ENCODE assay signal across 9 cellular contexts in the genomic region with DNA sequence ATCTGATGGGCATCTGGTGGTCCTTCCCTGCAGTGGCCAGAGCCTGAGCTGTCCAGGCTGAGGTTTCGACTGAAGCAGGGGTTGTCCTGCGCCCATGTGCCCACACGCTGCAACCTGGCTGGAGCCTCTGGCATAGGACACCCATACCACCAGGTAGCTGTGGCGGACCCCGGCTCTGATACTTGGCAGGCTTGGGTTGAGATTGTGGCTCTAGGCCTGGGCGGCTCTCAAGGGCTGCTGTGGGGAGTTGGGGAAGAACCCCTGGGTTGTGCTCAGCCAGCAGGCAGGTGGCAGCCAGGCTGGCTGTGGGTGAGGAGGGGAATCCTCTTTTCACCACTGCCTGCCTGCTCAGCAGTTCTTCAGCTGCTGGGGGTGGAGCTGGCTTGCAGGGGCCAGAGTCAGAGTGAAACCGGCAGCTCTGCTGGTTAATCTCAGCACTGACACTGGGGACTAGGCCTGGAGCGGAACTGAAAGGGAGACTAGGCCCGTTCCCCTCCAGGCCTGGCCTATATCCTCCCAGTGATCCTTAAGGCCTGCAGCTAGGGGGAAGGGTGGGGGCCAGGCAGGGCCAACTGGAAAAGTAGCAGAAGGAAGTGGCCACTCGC. TPM values are rescaled to one million over a fixed set of nuclear protein-coding genes. Genes with fewer than 3 reads are reported as not detected.
A peak's percentile ranks its signal among the peaks of the same experiment; 100 is the strongest.
DNase-seq lines count a peak whose midpoint lies in the region; ATAC-seq and TF ChIP-seq lines count a peak whose summit lies in the region.
"Had no signal": no experiment of that assay in that cellular context is flagged by ENCODE, and none has a peak within 500 bp of the region (broad histone marks: within the 10 kb centered on the region; RNA-seq: fewer than 3 reads in every experiment).

No MANE protein-coding gene starts in this region.

- H3K9me3 Mint-ChIP-seq in stimulated activated naive B cell treated with anti-CD40 and anti-IgM and Interleukin-4, amounts not matched to agents 10 μg/mL and 1 μg/mL and 100 μg/mL, for 72 hours, result no peaks in the 10 kb centered on the region
- H3K9me3 Mint-ChIP-seq: neural crest cell had no signal

- H3K27ac ChIP-seq in AG04450 (ENCODE audit: low read depth, low read length) (peak overlapping the region; percentile 52), coronary artery (peak overlapping the region; percentile 1 to 78), mucosa of rectum (ENCODE audit: low read depth in 2 of 2, low read length in 2 of 2) (peak overlapping the region; percentile 69 to 84)

- peaks cover 49 to 81% of the 10 kb centered on the region in 2 donors for H3K36me3 Mint-ChIP-seq in stimulated activated naive B cell treated with anti-CD40 and anti-IgM and Interleukin-4, amounts not matched to agents 10 μg/mL and 1 μg/mL and 100 μg/mL, for 72 hours

- H3K27ac Mint-ChIP-seq in stimulated activated naive B cell treated with anti-CD40 and anti-IgM and Interleukin-4, amounts not matched to agents 10 μg/mL and 1 μg/mL and 100 μg/mL, for 72 hours, result peak overlapping the region; percentile 89

- H3K4me3 ChIP-seq in AG04450 (ENCODE audit: low read depth, low read length), result no peak overlapping the region
- peak overlapping the region; percentile 9 for H3K4me3 ChIP-seq in coronary artery
- no peak overlapping the region for H3K4me3 ChIP-seq in mucosa of rectum (ENCODE audit: low read length in 2 of 2)

- CTCF ChIA-PET in AG04450 (lab: Charles Lee), result interaction anchor here (1.1 to 4.6 kb wide), 2 partner anchors 46 to 48 kb away, joined by 3 to 38 read pairs; no protein-coding TSS in a partner anchor

- H3K9me3 ChIP-seq in AG04450 (ENCODE audit: control insufficient read depth, insufficient read depth, low read length), result no peaks in the 10 kb centered on the region
- H3K9me3 ChIP-seq in mucosa of rectum (ENCODE audit: control insufficient read depth in 2 of 2, low read length in 2 of 2), result no peaks in the 10 kb centered on the region

- H3K27me3 ChIP-seq in AG04450 (ENCODE audit: control insufficient read depth, insufficient read depth, low read length), result no peaks in the 10 kb centered on the region
- H3K27me3 ChIP-seq in mucosa of rectum (ENCODE audit: control insufficient read depth in 2 of 2, insufficient read depth in 2 of 2, low read length in 2 of 2), result no peaks in the 10 kb centered on the region

- H3K9ac ChIP-seq in mucosa of rectum (ENCODE audit: low read depth in 1 of 2, low read length in 2 of 2), result peak overlapping the region; percentile 30 to 34

- no peak for TF ChIP-seq CTCF in AG04450 (IDR thresholded peaks at IDR 0.05; ENCODE audit: low read depth, low read length)
- TF ChIP-seq CTCF in coronary artery (IDR thresholded peaks at IDR 0.05), result no peak

- DNase-seq in AG04450 (ENCODE audit: low read depth, low spot score) (no peak), coronary artery (ENCODE audit: low spot score) (no peak), AG08396 (ENCODE audit: low spot score) (no peak)
- peak; percentile 94 for DNase-seq in stimulated activated naive B cell treated with anti-CD40 and anti-IgM and Interleukin-4, amounts not matched to agents 10 μg/mL and 1 μg/mL and 100 μg/mL, for 72 hours

- H3K4me1 ChIP-seq in mucosa of rectum (ENCODE audit: control insufficient read depth in 2 of 2, insufficient read depth in 2 of 2, low read length in 2 of 2), result peaks cover 58% of the 10 kb centered on the region in 2 donors

- peaks cover 67 to 94% of the 10 kb centered on the region in 2 donors for H3K4me1 Mint-ChIP-seq in stimulated activated naive B cell treated with anti-CD40 and anti-IgM and Interleukin-4, amounts not matched to agents 10 μg/mL and 1 μg/mL and 100 μg/mL, for 72 hours

- peak overlapping the region; percentile 63 to 67 for H3K4me3 Mint-ChIP-seq in stimulated activated naive B cell treated with anti-CD40 and anti-IgM and Interleukin-4, amounts not matched to agents 10 μg/mL and 1 μg/mL and 100 μg/mL, for 72 hours
- H3K4me3 Mint-ChIP-seq: neural crest cell had no signal

- POLR2A ChIA-PET in AG04450 (lab: Yijun Ruan, JAX), result interaction anchor here (1.9 kb wide), 1 partner anchor 10 kb away, joined by 5 read pairs; no protein-coding TSS in a partner anchor

- H3K27me3 Mint-ChIP-seq in stimulated activated naive B cell treated with anti-CD40 and anti-IgM and Interleukin-4, amounts not matched to agents 10 μg/mL and 1 μg/mL and 100 μg/mL, for 72 hours, result no peaks in the 10 kb centered on the region

- peak; percentile 93 for ATAC-seq in GM19395 (IDR thresholded peaks at IDR 0.05; ENCODE audit: unreplicated experiment)
- peak; percentile 68 for ATAC-seq in HG03469 (IDR thresholded peaks at IDR 0.05; ENCODE audit: unreplicated experiment)
- peak; percentile 92 to 94 for ATAC-seq in activated CD4-positive, CD25-positive, alpha-beta regulatory T cell treated with anti-CD3 and anti-CD28 coated beads, Interleukin-2, amount 50 U/mL, for 24 hours
- peak; percentile 94 to 97 for ATAC-seq in stimulated activated naive B cell treated with anti-CD40 and anti-IgM and Interleukin-4, amounts not matched to agents 10 μg/mL and 1 μg/mL and 100 μg/mL, for 72 hours (replicated peaks)

- H3K36me3 ChIP-seq in mucosa of rectum (ENCODE audit: control insufficient read depth in 2 of 2, insufficient read depth in 2 of 2, low read length in 2 of 2), result peaks cover 26 to 40% of the 10 kb centered on the region in 2 donors

RNA-seq across cellular contexts. Expression of gene SH2B3, which starts 39.1 kb away (rescaled TPM):
- 21.6 and 22.6 TPM in 2 replicates for polyA plus RNA-seq in AG04450 (2011; rRNA removed)
- 18.2 and 20.4 TPM in 2 replicates for polyA minus RNA-seq in AG04450 (2011; rRNA and poly(A)+ RNA removed)
